ENCODE assay signal across 10 cellular contexts in genomic region chr22:47154621-47155081, GRCh38.
DNase-seq lines count a peak whose midpoint lies in the region; ATAC-seq, FAIRE-seq and TF ChIP-seq lines count a peak whose summit lies in the region.
"Had no signal": no experiment of that assay in that cellular context is flagged by ENCODE, and none has a peak within 500 bp of the region (broad histone marks: within the 10 kb centered on the region; RNA-seq: fewer than 3 reads in every experiment).

No MANE protein-coding gene starts in this region.

- FAIRE-seq in H54 (lab: Jason Lieb, UNC): no peak
- FAIRE-seq: islet of Langerhans had no signal

- DNase-seq in H54 (ENCODE audit: insufficient read length, low spot score) (peak; percentile 70), hippocampal formation (lab: John Stamatoyannopoulos, UW) (peak; percentile 22 to 34), stromal cell of bone marrow (ENCODE audit: low read depth) (peak; percentile 39), NCI-H69 (lab: John Stamatoyannopoulos, UW) (no peak)
- DNase-seq: activated CD4-positive, CD25-positive, alpha-beta regulatory T cell had no signal

- no peak for TF ChIP-seq POLR2A in H54 (IDR thresholded peaks at IDR 0.05; ENCODE audit: low read depth, low read length)

- H3K4me1 Mint-ChIP-seq in brain: peaks cover 29% of the 10 kb centered on the region

- no peak for ATAC-seq in HG02678 (IDR thresholded peaks at IDR 0.05; ENCODE audit: unreplicated experiment)
- ATAC-seq in GM18907 (IDR thresholded peaks at IDR 0.05; ENCODE audit: unreplicated experiment): no peak
- no peak for ATAC-seq in GM18909 (IDR thresholded peaks at IDR 0.05; ENCODE audit: poor library complexity, unreplicated experiment)

- H3K27ac Mint-ChIP-seq in brain: peak overlapping the region in 3 of 5 experiments; percentile 81 to 86 (median 82)

- peaks cover 2% of the 10 kb centered on the region for H3K27me3 Mint-ChIP-seq in brain

- TF ChIP-seq CTCF in brain (conservative IDR thresholded peaks at IDR 0.05): no peak

- peak overlapping the region in 1 of 5 experiments; percentile 53 for H3K4me3 Mint-ChIP-seq in brain

- H3K9me3 Mint-ChIP-seq in brain: peaks cover 0 to 3% (median 0%) of the 10 kb centered on the region in 5 experiments

- H3K36me3 Mint-ChIP-seq in brain: no peaks in the 10 kb centered on the region
